In the genomic region with DNA sequence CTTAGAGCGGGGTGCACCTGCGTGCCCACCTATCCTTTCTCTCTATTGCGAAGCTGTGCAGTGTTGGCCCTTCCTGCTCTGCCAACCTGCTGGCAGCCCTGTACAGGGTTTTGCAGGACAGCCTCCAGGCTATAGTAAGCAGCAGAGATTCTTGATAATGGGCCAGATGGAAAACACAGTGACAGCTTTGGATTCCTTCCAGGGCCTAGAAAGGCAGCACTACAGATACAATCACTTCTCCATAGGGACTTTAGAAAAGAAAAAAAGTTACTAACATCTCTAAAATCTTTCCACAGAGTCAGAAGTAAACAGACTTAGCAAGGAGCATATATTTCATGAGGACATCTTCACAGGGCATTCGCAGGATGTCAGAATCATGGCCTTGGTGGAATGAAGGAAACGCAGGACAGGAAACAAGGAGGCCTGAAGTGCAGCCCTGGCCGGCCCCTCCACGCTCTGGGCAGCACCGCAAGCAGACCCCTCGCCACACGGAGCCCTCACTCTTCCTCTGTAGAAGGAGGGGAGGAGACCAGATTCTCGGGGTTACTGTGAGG, we compare ENCODE assay signal across 11 cellular contexts.
DNase-seq lines count a peak whose midpoint lies in the region; ATAC-seq and TF ChIP-seq lines count a peak whose summit lies in the region.
"Had no signal": no experiment of that assay in that cellular context is flagged by ENCODE, and none has a peak within 500 bp of the region (broad histone marks: within the 10 kb centered on the region; RNA-seq: fewer than 3 reads in every experiment).

No MANE protein-coding gene starts in this region.

- DNase-seq in HT1080 (ENCODE audit: low read depth) (peak; percentile 7), T47D (ENCODE audit: low read depth in 1 of 2, low spot score in 1 of 2) (peak; percentile 27 to 95), left colon (peak in 1 of 2 donors; percentile 39), transverse colon (peak; percentile 17), NCI-H748 treated with DMSO at 0.1 percent for 48 hours (lab: John Stamatoyannopoulos, UW) (no peak), NCI-H345 (lab: John Stamatoyannopoulos, UW) (no peak)
- no peak for DNase-seq in activated T-cell treated with anti-CD3 and anti-CD28 coated beads, Interleukin-2, amount 50 U/mL, for 4 hours
- DNase-seq: activated T-cell treated with anti-CD3 and anti-CD28 coated beads, Interleukin-2, amount 50 U/mL, for 24 hours; NCI-H2029; stimulated activated CD8-positive, alpha-beta memory T cell treated with anti-CD3 and anti-CD28 coated beads, Interleukin-4, amount 100 ng/mL, for 48 hours had no signal

- no peaks in the 10 kb centered on the region for H3K9me3 ChIP-seq in transverse colon

- no peaks in the 10 kb centered on the region for H3K9me3 Mint-ChIP-seq in activated T-cell treated with anti-CD3 and anti-CD28 coated beads, Interleukin-2, amount 50 U/mL, for 4 hours
- H3K9me3 Mint-ChIP-seq: activated T-cell treated with anti-CD3 and anti-CD28 coated beads, Interleukin-2, amount 50 U/mL, for 24 hours had no signal

- no peak for TF ChIP-seq POLR2A in transverse colon (IDR thresholded peaks at IDR 0.05)

- no peak for TF ChIP-seq EP300 in transverse colon (IDR thresholded peaks at IDR 0.05; ENCODE audit: low read depth)

- no peaks in the 10 kb centered on the region for H3K36me3 ChIP-seq in transverse colon

- peaks cover 0 to 18% (median 3%) of the 10 kb centered on the region in 4 donors for H3K4me1 ChIP-seq in transverse colon
- H3K4me1 ChIP-seq: parathyroid adenoma had no signal

- H3K4me3 ChIP-seq in transverse colon, result no peak overlapping the region

- peak; percentile 16 for ATAC-seq in left colon
- ATAC-seq in activated T-cell treated with anti-CD3 and anti-CD28 coated beads, Interleukin-2, amount 50 U/mL, for 4 hours, result no peak

- WGBS in transverse colon (ENCODE audit: low coverage in 1 of 2), 2 donors, result 54 to 60% methylated on average over 6 to 11 of the region's 11 CpGs

- H3K27me3 Mint-ChIP-seq in activated T-cell treated with anti-CD3 and anti-CD28 coated beads, Interleukin-2, amount 50 U/mL, for 4 hours (ENCODE audit: low read depth), result peaks cover 13% of the 10 kb centered on the region

- H3K27me3 ChIP-seq in transverse colon, result no peaks in the 10 kb centered on the region

- peak overlapping the region; percentile 35 to 80 (median 59) for H3K27ac ChIP-seq in transverse colon
- H3K27ac ChIP-seq: parathyroid adenoma had no signal

- TF ChIP-seq CTCF in transverse colon (IDR thresholded peaks at IDR 0.05), result no peak

- no peaks in the 10 kb centered on the region for H3K36me3 Mint-ChIP-seq in activated T-cell treated with anti-CD3 and anti-CD28 coated beads, Interleukin-2, amount 50 U/mL, for 4 hours (ENCODE audit: insufficient read depth)

- no peak overlapping the region for H3K4me3 Mint-ChIP-seq in activated T-cell treated with anti-CD3 and anti-CD28 coated beads, Interleukin-2, amount 50 U/mL, for 4 hours
- H3K4me3 Mint-ChIP-seq: activated T-cell treated with anti-CD3 and anti-CD28 coated beads, Interleukin-2, amount 50 U/mL, for 24 hours had no signal

- in situ Hi-C loops in T47D (cut with HindIII; ENCODE audit: low pct_unique_long_range_greater_than_20kb, low sequenced_read_pairs), result no loop called here
- in situ Hi-C loops in transverse colon (cut with MboI; ENCODE audit: low pct_ligation_motif_present in 1 of 4, low pct_unique_long_range_greater_than_20kb in 1 of 4, low sequenced_read_pairs in 3 of 4), result no loop called here

- intact Hi-C loops in left colon (cut with DNase I, micrococcal nuclease) (no loop called here), transverse colon (cut with DNase I; ENCODE audit: low total_unique reads) (no loop called here)

- H3K4me1 Mint-ChIP-seq in activated T-cell treated with anti-CD3 and anti-CD28 coated beads, Interleukin-2, amount 50 U/mL, for 4 hours (ENCODE audit: low read depth), result peaks cover 4% of the 10 kb centered on the region

Comparison
In these comparisons a context has a peak if more than half of its experiments do, and no peak if none do; other contexts are left out.
1. DNase-seq: peak in HT1080 (single experiment), T47D (2 of 2) and transverse colon (single experiment); none in activated T-cell treated with anti-CD3 and anti-CD28 coated beads, Interleukin-2, amount 50 U/mL, for 4 hours (single experiment), NCI-H748 treated with DMSO at 0.1 percent for 48 hours (single experiment) and NCI-H345 (single experiment).